In genomic region chr9:69946800-69947437, GRCh38 we compare ENCODE assay signal across 13 cellular contexts.
DNase-seq lines count a peak whose midpoint lies in the region; ATAC-seq, FAIRE-seq and TF ChIP-seq lines count a peak whose summit lies in the region.
"Had no signal": no experiment of that assay in that cellular context is flagged by ENCODE, and none has a peak within 500 bp of the region (broad histone marks: within the 10 kb centered on the region; RNA-seq: fewer than 3 reads in every experiment).

No MANE protein-coding gene starts in this region.

- H3K27ac Mint-ChIP-seq in astrocyte (ENCODE audit: unreplicated experiment), result peak overlapping the region; percentile 93
- H3K27ac Mint-ChIP-seq: B cell had no signal

- WGBS in ovary, 3 donors, result 4 to 8% (median 8%) methylated on average over 1 of the region's 1 CpG
- WGBS in transverse colon (ENCODE audit: low coverage in 1 of 2), 2 donors, result 0 to 4% methylated on average over 1 of the region's 1 CpG

- peaks cover 34% of the 10 kb centered on the region for H3K4me1 ChIP-seq in astrocyte (ENCODE audit: insufficient read depth, low read length)
- H3K4me1 ChIP-seq in ovary (ENCODE audit: insufficient read depth), result no peaks in the 10 kb centered on the region
- no peaks in the 10 kb centered on the region for H3K4me1 ChIP-seq in transverse colon
- no peaks in the 10 kb centered on the region for H3K4me1 ChIP-seq in kidney (ENCODE audit: control insufficient read depth in 1 of 2, insufficient read depth in 1 of 2, low read depth in 1 of 2, low read length in 2 of 2)

- H3K27me3 ChIP-seq in astrocyte (ENCODE audit: insufficient read depth, low read length) (no peaks in the 10 kb centered on the region), ovary (no peaks in the 10 kb centered on the region), transverse colon (no peaks in the 10 kb centered on the region)

- no peaks in the 10 kb centered on the region for H3K79me2 ChIP-seq in astrocyte (ENCODE audit: insufficient read depth, low read length)

- H3K36me3 Mint-ChIP-seq in astrocyte (ENCODE audit: low read depth, unreplicated experiment), result peaks cover 2% of the 10 kb centered on the region

- H3K4me3 Mint-ChIP-seq in astrocyte (ENCODE audit: unreplicated experiment), result no peak overlapping the region
- H3K4me3 Mint-ChIP-seq: B cell; stimulated activated naive CD8-positive, alpha-beta T cell treated with anti-CD3 and anti-CD28 coated beads, Interleukin-15, amount 100 ng/mL, for 72 hours had no signal

- TF ChIP-seq POLR2A in ovary (IDR thresholded peaks at IDR 0.05), result no peak
- TF ChIP-seq POLR2A in transverse colon (IDR thresholded peaks at IDR 0.05), result no peak

- peak; percentile 96 for FAIRE-seq in astrocyte (lab: Jason Lieb, UNC)
- FAIRE-seq in islet of Langerhans (lab: Jason Lieb, UNC), result peak; percentile 38
- FAIRE-seq in urothelium cell line (lab: Jason Lieb, UNC), result peak; percentile 59
- FAIRE-seq in kidney (lab: Jason Lieb, UNC), result no peak

- TF ChIP-seq EP300 in ovary (IDR thresholded peaks at IDR 0.05) (no peak), transverse colon (IDR thresholded peaks at IDR 0.05; ENCODE audit: low read depth) (no peak)

- H2AFZ ChIP-seq in astrocyte (ENCODE audit: low read depth, low read length), result no peak overlapping the region

- H3K27ac ChIP-seq in astrocyte (ENCODE audit: low read depth, low read length) (peak overlapping the region; percentile 66), ovary (no peak overlapping the region), transverse colon (peak overlapping the region in 1 of 4 donors; percentile 15), kidney (ENCODE audit: low read depth in 2 of 2, low read length in 2 of 2) (no peak overlapping the region)

- H3K4me1 Mint-ChIP-seq in astrocyte (ENCODE audit: low read depth, unreplicated experiment), result peaks cover 59% of the 10 kb centered on the region
- H3K4me1 Mint-ChIP-seq: B cell; stimulated activated naive CD8-positive, alpha-beta T cell treated with anti-CD3 and anti-CD28 coated beads, Interleukin-15, amount 100 ng/mL, for 72 hours had no signal

- ATAC-seq in Right ventricle myocardium superior (ENCODE audit: poor library complexity), result peak; percentile 74
- ATAC-seq: stimulated activated naive CD8-positive, alpha-beta T cell treated with anti-CD3 and anti-CD28 coated beads, Interleukin-15, amount 100 ng/mL, for 72 hours had no signal

- no peaks in the 10 kb centered on the region for H4K20me1 ChIP-seq in astrocyte (ENCODE audit: insufficient read depth, low read length)

- peak overlapping the region; percentile 50 for H3K4me2 ChIP-seq in astrocyte (ENCODE audit: low read length)

- TF ChIP-seq CTCF in astrocyte (IDR thresholded peaks at IDR 0.05; ENCODE audit: insufficient read depth, low read depth, low read length), result no peak
- no peak for TF ChIP-seq CTCF in ovary (IDR thresholded peaks at IDR 0.05)
- no peak for TF ChIP-seq CTCF in transverse colon (IDR thresholded peaks at IDR 0.05)
- no peak for TF ChIP-seq CTCF in kidney (IDR thresholded peaks at IDR 0.05; ENCODE audit: borderline replicate concordance, extremely low read depth, insufficient read depth)

- no peak overlapping the region for H3K4me3 ChIP-seq in astrocyte (ENCODE audit: insufficient read depth, low read depth, low read length)
- H3K4me3 ChIP-seq in ovary, result no peak overlapping the region
- H3K4me3 ChIP-seq in transverse colon, result no peak overlapping the region
- H3K4me3 ChIP-seq in kidney (ENCODE audit: low read length in 2 of 2), result no peak overlapping the region

- no peaks in the 10 kb centered on the region for H3K27me3 Mint-ChIP-seq in astrocyte (ENCODE audit: low read depth, unreplicated experiment)

- H3K9me3 ChIP-seq in astrocyte (ENCODE audit: insufficient read depth, low read depth, low read length), result no peaks in the 10 kb centered on the region
- H3K9me3 ChIP-seq in ovary, result no peaks in the 10 kb centered on the region
- H3K9me3 ChIP-seq in transverse colon, result no peaks in the 10 kb centered on the region
- no peaks in the 10 kb centered on the region for H3K9me3 ChIP-seq in kidney (ENCODE audit: control insufficient read depth in 1 of 2, low read length in 2 of 2)

- no peaks in the 10 kb centered on the region for H3K36me3 ChIP-seq in astrocyte (ENCODE audit: insufficient read depth, low read length)
- no peaks in the 10 kb centered on the region for H3K36me3 ChIP-seq in ovary
- H3K36me3 ChIP-seq in transverse colon, result no peaks in the 10 kb centered on the region
- no peaks in the 10 kb centered on the region for H3K36me3 ChIP-seq in kidney (ENCODE audit: control insufficient read depth in 1 of 2, insufficient read depth in 2 of 2, low read length in 2 of 2)

- DNase-seq in Right ventricle myocardium superior (no peak), cardiac septum (ENCODE audit: low spot score) (no peak), astrocyte (ENCODE audit: low read depth) (peak; percentile 88), urothelium cell line (ENCODE audit: low spot score) (peak; percentile 61), ovary (no peak), transverse colon (no peak), kidney (no peak)
- DNase-seq: activated T-cell treated with anti-CD3 and anti-CD28 coated beads, Interleukin-2, amount 50 U/mL, for 48 hours; MM.1S; stimulated activated naive CD8-positive, alpha-beta T cell treated with anti-CD3 and anti-CD28 coated beads, Interleukin-15, amount 100 ng/mL, for 72 hours; T-helper 2 cell had no signal

- no peaks in the 10 kb centered on the region for H3K9me3 Mint-ChIP-seq in astrocyte (ENCODE audit: unreplicated experiment)
- H3K9me3 Mint-ChIP-seq: stimulated activated naive CD8-positive, alpha-beta T cell treated with anti-CD3 and anti-CD28 coated beads, Interleukin-15, amount 100 ng/mL, for 72 hours had no signal

- H3K9ac ChIP-seq in astrocyte (ENCODE audit: low read length), result peak overlapping the region; percentile 25
- H3K9ac ChIP-seq in kidney (ENCODE audit: low read length in 2 of 2), result no peak overlapping the region

- in situ Hi-C loops in transverse colon (cut with MboI; ENCODE audit: low pct_ligation_motif_present in 1 of 4, low pct_unique_long_range_greater_than_20kb in 1 of 4, low sequenced_read_pairs in 3 of 4), result no loop called here

- intact Hi-C loops in Right ventricle myocardium superior (cut with DNase I), result no loop called here
- intact Hi-C loops in cardiac septum (cut with DNase I), result no loop called here
- intact Hi-C loops in ovary (cut with DNase I), result no loop called here
- intact Hi-C loops in transverse colon (cut with DNase I; ENCODE audit: low total_unique reads), result no loop called here
- intact Hi-C loops in kidney (cut with DNase I), result no loop called here

Comparison
In these comparisons a context has a peak if more than half of its experiments do, and no peak if none do; other contexts are left out.
1. DNase-seq: peak in astrocyte (single experiment) and urothelium cell line (single experiment); none in Right ventricle myocardium superior (single experiment), cardiac septum (single experiment), ovary (0 of 5), transverse colon (single experiment) and kidney (single experiment).